15 cellular contexts compared by ENCODE assay signal in the genomic region with DNA sequence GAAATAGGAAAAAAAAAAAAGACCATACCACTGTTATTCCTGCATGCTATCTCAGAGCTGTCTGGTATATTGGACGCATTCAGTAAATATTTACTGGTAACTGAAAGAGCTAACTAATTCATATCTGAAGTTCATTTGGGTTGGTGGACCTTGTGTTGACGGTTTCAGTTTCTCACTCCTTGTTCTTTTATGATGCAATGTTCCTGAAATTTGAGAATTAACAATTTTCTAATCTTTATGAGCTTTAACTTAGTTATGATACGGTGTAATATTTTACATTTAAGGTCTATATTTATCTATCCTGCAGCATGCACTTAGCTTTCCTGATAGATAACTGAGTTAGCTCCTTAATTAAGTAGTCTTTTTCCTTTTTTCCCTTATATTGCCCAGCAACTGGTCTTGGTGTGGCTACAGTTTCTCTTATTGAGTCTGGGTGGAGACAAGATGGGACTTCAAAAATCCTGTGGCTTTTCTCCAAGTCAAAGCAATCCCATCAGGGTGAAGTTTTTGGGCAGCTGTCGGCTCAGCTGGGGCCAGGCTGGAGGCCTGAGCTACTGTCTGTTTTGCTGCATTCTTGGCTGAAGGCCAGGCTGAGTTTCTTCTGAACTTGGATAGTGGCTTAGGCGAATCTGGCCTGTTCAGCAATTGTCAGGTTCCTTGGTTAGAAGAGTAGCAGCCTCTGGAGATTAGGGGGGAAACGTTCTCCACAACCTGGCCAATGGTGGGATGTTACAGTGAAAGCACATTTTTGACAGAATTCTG.
DNase-seq lines count a peak whose midpoint lies in the region; ATAC-seq and TF ChIP-seq lines count a peak whose summit lies in the region.
"Had no signal": no experiment of that assay in that cellular context is flagged by ENCODE, and none has a peak within 500 bp of the region (broad histone marks: within the 10 kb centered on the region; RNA-seq: fewer than 3 reads in every experiment).

No MANE protein-coding gene starts in this region.

- no peaks in the 10 kb centered on the region for H3K36me3 Mint-ChIP-seq in nephron (ENCODE audit: low read depth)
- H3K36me3 Mint-ChIP-seq in activated T-helper 2 cell treated with anti-CD3 and anti-CD28 coated beads, Interferon-gamma antibody, Interleukin-2, Interleukin-4, amounts not matched to agents 10 μg/mL and 5 μg/mL and 100 μg/mL, durations not matched to agents 14 hours and 24 hours and 36 hours (ENCODE audit: low read depth), result no peaks in the 10 kb centered on the region
- no peaks in the 10 kb centered on the region for H3K36me3 Mint-ChIP-seq in natural killer cell
- no peaks in the 10 kb centered on the region for H3K36me3 Mint-ChIP-seq in activated naive CD8-positive, alpha-beta T cell treated with anti-CD3 and anti-CD28 coated beads for 36 hours

- no peak for TF ChIP-seq CTCF in epithelial cell of esophagus (IDR thresholded peaks at IDR 0.05; ENCODE audit: insufficient read depth, low read depth, low read length, missing control alignments)
- no peak for TF ChIP-seq CTCF in nephron (IDR thresholded peaks at IDR 0.05; ENCODE audit: unreplicated experiment in 3 of 3)
- TF ChIP-seq CTCF in natural killer cell (IDR thresholded peaks at IDR 0.05), result no peak

- peak; percentile 5 for DNase-seq in EL
- DNase-seq in NCI-H524 treated with DMSO at 0.1 percent for 48 hours (lab: John Stamatoyannopoulos, UW), result peak; percentile 65
- DNase-seq in epithelial cell of esophagus (ENCODE audit: low read depth), result peak; percentile 25
- no peak for DNase-seq in stimulated activated CD4-positive, alpha-beta T cell treated with anti-CD3 and anti-CD28 coated beads, Interleukin-1b, Interleukin-23, amount 100 ng/mL, for 48 hours
- no peak for DNase-seq in activated T-helper 2 cell treated with anti-CD3 and anti-CD28 coated beads, Interferon-gamma antibody, Interleukin-2, Interleukin-4, amounts not matched to agents 10 μg/mL and 5 μg/mL and 100 μg/mL, durations not matched to agents 14 hours and 24 hours and 36 hours (ENCODE audit: low spot score)
- no peak for DNase-seq in natural killer cell
- DNase-seq in activated naive CD8-positive, alpha-beta T cell treated with anti-CD3 and anti-CD28 coated beads for 36 hours, result no peak
- DNase-seq: activated CD8-positive, alpha-beta T cell treated with anti-CD3 and anti-CD28 coated beads, Interleukin-2, amount 10 ng/mL, durations not matched to agents 7 days and 5 days; activated naive CD4-positive, alpha-beta T cell treated with anti-CD3 and anti-CD28 coated beads, Interleukin-2, amount 50 U/mL, for 16 hours; CD4-positive, alpha-beta T cell; dorsolateral prefrontal cortex; NCI-H146; posterior cingulate gyrus; stimulated activated CD4-positive, alpha-beta T cell treated with anti-CD3 and anti-CD28 coated beads, Interleukin-4, amount 100 ng/mL, for 24 hours had no signal

- peaks cover 5% of the 10 kb centered on the region for H3K9me3 Mint-ChIP-seq in nephron
- no peaks in the 10 kb centered on the region for H3K9me3 Mint-ChIP-seq in activated T-helper 2 cell treated with anti-CD3 and anti-CD28 coated beads, Interferon-gamma antibody, Interleukin-2, Interleukin-4, amounts not matched to agents 10 μg/mL and 5 μg/mL and 100 μg/mL, durations not matched to agents 14 hours and 24 hours and 36 hours
- H3K9me3 Mint-ChIP-seq in natural killer cell, result no peaks in the 10 kb centered on the region
- H3K9me3 Mint-ChIP-seq in activated naive CD8-positive, alpha-beta T cell treated with anti-CD3 and anti-CD28 coated beads for 36 hours, result peaks cover 1% of the 10 kb centered on the region
- H3K9me3 Mint-ChIP-seq: CD4-positive, alpha-beta T cell had no signal

- H3K4me3 Mint-ChIP-seq in nephron (peak overlapping the region in 1 of 3 experiments; percentile 5), natural killer cell (no peak overlapping the region)
- no peak overlapping the region for H3K4me3 Mint-ChIP-seq in activated T-helper 2 cell treated with anti-CD3 and anti-CD28 coated beads, Interferon-gamma antibody, Interleukin-2, Interleukin-4, amounts not matched to agents 10 μg/mL and 5 μg/mL and 100 μg/mL, durations not matched to agents 14 hours and 24 hours and 36 hours (ENCODE audit: low read depth)
- H3K4me3 Mint-ChIP-seq in activated naive CD8-positive, alpha-beta T cell treated with anti-CD3 and anti-CD28 coated beads for 36 hours, result no peak overlapping the region
- H3K4me3 Mint-ChIP-seq: activated CD8-positive, alpha-beta T cell treated with anti-CD3 and anti-CD28 coated beads, Interleukin-2, amount 10 ng/mL, durations not matched to agents 7 days and 5 days; CD4-positive, alpha-beta T cell had no signal

- H3K4me3 ChIP-seq in epithelial cell of esophagus (ENCODE audit: low read length), result no peak overlapping the region
- H3K4me3 ChIP-seq: dorsolateral prefrontal cortex had no signal

- H3K4me1 Mint-ChIP-seq in nephron (peaks cover 38% of the 10 kb centered on the region), natural killer cell (peaks cover 0 to 5% of the 10 kb centered on the region in 2 donors)
- H3K4me1 Mint-ChIP-seq in activated T-helper 2 cell treated with anti-CD3 and anti-CD28 coated beads, Interferon-gamma antibody, Interleukin-2, Interleukin-4, amounts not matched to agents 10 μg/mL and 5 μg/mL and 100 μg/mL, durations not matched to agents 14 hours and 24 hours and 36 hours (ENCODE audit: low read depth), result no peaks in the 10 kb centered on the region
- no peaks in the 10 kb centered on the region for H3K4me1 Mint-ChIP-seq in activated naive CD8-positive, alpha-beta T cell treated with anti-CD3 and anti-CD28 coated beads for 36 hours

- ATAC-seq in natural killer cell, result no peak
- ATAC-seq: activated CD8-positive, alpha-beta T cell treated with anti-CD3 and anti-CD28 coated beads, Interleukin-2, amount 10 ng/mL, durations not matched to agents 7 days and 5 days had no signal

- H3K27me3 Mint-ChIP-seq in nephron (ENCODE audit: low read depth) (no peaks in the 10 kb centered on the region), natural killer cell (ENCODE audit: low read depth in 2 of 2) (peaks cover 0 to 6% of the 10 kb centered on the region in 2 donors)
- peaks cover 8% of the 10 kb centered on the region for H3K27me3 Mint-ChIP-seq in activated T-helper 2 cell treated with anti-CD3 and anti-CD28 coated beads, Interferon-gamma antibody, Interleukin-2, Interleukin-4, amounts not matched to agents 10 μg/mL and 5 μg/mL and 100 μg/mL, durations not matched to agents 14 hours and 24 hours and 36 hours (ENCODE audit: low read depth)
- H3K27me3 Mint-ChIP-seq in activated naive CD8-positive, alpha-beta T cell treated with anti-CD3 and anti-CD28 coated beads for 36 hours, result no peaks in the 10 kb centered on the region
- H3K27me3 Mint-ChIP-seq: CD4-positive, alpha-beta T cell had no signal

- intact Hi-C loops in activated T-helper 2 cell treated with anti-CD3 and anti-CD28 coated beads, Interferon-gamma antibody, Interleukin-2, Interleukin-4, amounts not matched to agents 10 μg/mL and 5 μg/mL and 100 μg/mL, durations not matched to agents 14 hours and 24 hours and 36 hours (cut with micrococcal nuclease), result no loop called here
- intact Hi-C loops in natural killer cell (cut with micrococcal nuclease), result no loop called here

- peak overlapping the region; percentile 52 to 89 (median 79) for H3K27ac Mint-ChIP-seq in nephron
- H3K27ac Mint-ChIP-seq in activated T-helper 2 cell treated with anti-CD3 and anti-CD28 coated beads, Interferon-gamma antibody, Interleukin-2, Interleukin-4, amounts not matched to agents 10 μg/mL and 5 μg/mL and 100 μg/mL, durations not matched to agents 14 hours and 24 hours and 36 hours, result no peak overlapping the region
- no peak overlapping the region for H3K27ac Mint-ChIP-seq in natural killer cell
- no peak overlapping the region for H3K27ac Mint-ChIP-seq in activated naive CD8-positive, alpha-beta T cell treated with anti-CD3 and anti-CD28 coated beads for 36 hours
- H3K27ac Mint-ChIP-seq: activated CD8-positive, alpha-beta T cell treated with anti-CD3 and anti-CD28 coated beads, Interleukin-2, amount 10 ng/mL, durations not matched to agents 7 days and 5 days; CD4-positive, alpha-beta T cell had no signal

Comparison
In these comparisons a context has a peak if more than half of its experiments do, and no peak if none do; other contexts are left out.
1. DNase-seq: peak in EL (single experiment), NCI-H524 treated with DMSO at 0.1 percent for 48 hours (single experiment) and epithelial cell of esophagus (single experiment); none in stimulated activated CD4-positive, alpha-beta T cell treated with anti-CD3 and anti-CD28 coated beads, Interleukin-1b, Interleukin-23, amount 100 ng/mL, for 48 hours (single experiment), activated T-helper 2 cell treated with anti-CD3 and anti-CD28 coated beads, Interferon-gamma antibody, Interleukin-2, Interleukin-4, amounts not matched to agents 10 μg/mL and 5 μg/mL and 100 μg/mL, durations not matched to agents 14 hours and 24 hours and 36 hours (single experiment), natural killer cell (single experiment) and activated naive CD8-positive, alpha-beta T cell treated with anti-CD3 and anti-CD28 coated beads for 36 hours (single experiment).
2. H3K27ac Mint-ChIP-seq: peak in nephron (3 of 3); none in activated T-helper 2 cell treated with anti-CD3 and anti-CD28 coated beads, Interferon-gamma antibody, Interleukin-2, Interleukin-4, amounts not matched to agents 10 μg/mL and 5 μg/mL and 100 μg/mL, durations not matched to agents 14 hours and 24 hours and 36 hours (single experiment), natural killer cell (0 of 2) and activated naive CD8-positive, alpha-beta T cell treated with anti-CD3 and anti-CD28 coated beads for 36 hours (single experiment).